ENCODE assay signal across 16 cellular contexts in the genomic region with DNA sequence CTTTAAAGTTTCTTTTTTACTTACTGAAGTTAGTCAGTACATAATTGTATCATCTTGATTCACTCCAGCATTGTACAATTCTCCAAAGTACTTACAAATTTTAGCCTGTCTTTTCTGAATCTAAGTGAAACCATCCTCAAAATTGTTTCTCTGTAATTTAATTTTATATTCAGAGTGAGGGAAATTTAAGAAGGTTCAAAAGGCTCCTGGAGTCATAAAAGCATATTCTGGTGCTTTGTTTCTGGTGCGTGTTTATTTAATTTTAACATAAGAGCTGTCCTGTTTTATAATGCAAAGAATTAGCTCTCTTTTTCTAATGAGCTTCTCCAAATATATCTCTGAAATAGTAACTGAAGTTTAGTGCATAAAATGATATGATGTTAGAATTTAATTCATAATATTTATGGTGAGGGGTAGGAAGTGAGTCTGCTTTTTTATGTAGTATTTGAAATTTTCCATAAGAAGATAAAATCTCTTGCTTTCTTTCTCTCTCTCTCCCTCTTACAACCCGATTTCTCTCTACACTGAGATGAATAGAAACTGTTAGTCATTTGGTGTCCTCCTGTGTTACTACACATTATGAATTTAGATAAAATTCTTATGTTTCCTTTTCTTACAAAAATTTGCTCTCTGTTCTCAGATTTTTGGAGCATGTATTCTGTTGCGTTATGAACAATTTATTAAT.
DNase-seq lines count a peak whose midpoint lies in the region; FAIRE-seq and TF ChIP-seq lines count a peak whose summit lies in the region.
"Had no signal": no experiment of that assay in that cellular context is flagged by ENCODE, and none has a peak within 500 bp of the region (broad histone marks: within the 10 kb centered on the region; RNA-seq: fewer than 3 reads in every experiment).

No MANE protein-coding gene starts in this region.

- no peaks in the 10 kb centered on the region for H3K27me3 ChIP-seq in Loucy (ENCODE audit: insufficient read depth, low read length, poor library complexity, severe bottlenecking)

- H3K27ac ChIP-seq in coronary artery: no peak overlapping the region

- peak overlapping the region; percentile 42 for H3K27ac Mint-ChIP-seq in activated T-helper 2 cell treated with anti-CD3 and anti-CD28 coated beads, Interferon-gamma antibody, Interleukin-2, Interleukin-4, amounts not matched to agents 10 μg/mL and 5 μg/mL and 100 μg/mL, durations not matched to agents 14 hours and 24 hours and 36 hours
- H3K27ac Mint-ChIP-seq: CD14-positive monocyte; CD8-positive, alpha-beta memory T cell had no signal

- peak; percentile 99 for FAIRE-seq in A204.1 (lab: Jason Lieb, UNC)
- peak; percentile 9 for FAIRE-seq in islet of Langerhans (lab: Jason Lieb, UNC)
- FAIRE-seq: GM19239, H1 had no signal

- intact Hi-C loops in activated T-helper 2 cell treated with anti-CD3 and anti-CD28 coated beads, Interferon-gamma antibody, Interleukin-2, Interleukin-4, amounts not matched to agents 10 μg/mL and 5 μg/mL and 100 μg/mL, durations not matched to agents 14 hours and 24 hours and 36 hours (cut with micrococcal nuclease): loop anchor here (10.0 kb wide), 1 partner anchor 127 kb away; no protein-coding TSS in a partner anchor

- TF ChIP-seq CTCF in Loucy (conservative IDR thresholded peaks at IDR 0.05; ENCODE audit: low read length): no peak
- no peak for TF ChIP-seq CTCF in coronary artery (IDR thresholded peaks at IDR 0.05)

- H3K27me3 Mint-ChIP-seq in activated T-helper 2 cell treated with anti-CD3 and anti-CD28 coated beads, Interferon-gamma antibody, Interleukin-2, Interleukin-4, amounts not matched to agents 10 μg/mL and 5 μg/mL and 100 μg/mL, durations not matched to agents 14 hours and 24 hours and 36 hours (ENCODE audit: low read depth): no peaks in the 10 kb centered on the region

- no peaks in the 10 kb centered on the region for H3K36me3 Mint-ChIP-seq in activated T-helper 2 cell treated with anti-CD3 and anti-CD28 coated beads, Interferon-gamma antibody, Interleukin-2, Interleukin-4, amounts not matched to agents 10 μg/mL and 5 μg/mL and 100 μg/mL, durations not matched to agents 14 hours and 24 hours and 36 hours (ENCODE audit: low read depth)
- H3K36me3 Mint-ChIP-seq: CD14-positive monocyte had no signal

- H3K79me2 ChIP-seq in Loucy (ENCODE audit: insufficient read depth, low read length): no peaks in the 10 kb centered on the region

- no peak overlapping the region for H3K9ac ChIP-seq in Loucy (ENCODE audit: low read depth, low read length, poor library complexity, severe bottlenecking)

- no peaks in the 10 kb centered on the region for H4K20me1 ChIP-seq in Loucy (ENCODE audit: insufficient read depth, low read length, poor library complexity, severe bottlenecking)

- no peaks in the 10 kb centered on the region for H3K9me3 Mint-ChIP-seq in activated T-helper 2 cell treated with anti-CD3 and anti-CD28 coated beads, Interferon-gamma antibody, Interleukin-2, Interleukin-4, amounts not matched to agents 10 μg/mL and 5 μg/mL and 100 μg/mL, durations not matched to agents 14 hours and 24 hours and 36 hours
- H3K9me3 Mint-ChIP-seq: CD14-positive monocyte; CD8-positive, alpha-beta memory T cell had no signal

- H3K9me3 ChIP-seq in Loucy (ENCODE audit: insufficient read depth, low read depth, low read length): no peaks in the 10 kb centered on the region
- H3K9me3 ChIP-seq: Caco-2, HAP-1 had no signal

- H3K4me1 Mint-ChIP-seq in activated T-helper 2 cell treated with anti-CD3 and anti-CD28 coated beads, Interferon-gamma antibody, Interleukin-2, Interleukin-4, amounts not matched to agents 10 μg/mL and 5 μg/mL and 100 μg/mL, durations not matched to agents 14 hours and 24 hours and 36 hours (ENCODE audit: low read depth): peaks cover 15% of the 10 kb centered on the region
- H3K4me1 Mint-ChIP-seq: CD14-positive monocyte; CD8-positive, alpha-beta memory T cell had no signal

- no peaks in the 10 kb centered on the region for H3F3A ChIP-seq in Loucy (ENCODE audit: low read depth)

- no peak for DNase-seq in activated T-helper 2 cell treated with anti-CD3 and anti-CD28 coated beads, Interferon-gamma antibody, Interleukin-2, Interleukin-4, amounts not matched to agents 10 μg/mL and 5 μg/mL and 100 μg/mL, durations not matched to agents 14 hours and 24 hours and 36 hours (ENCODE audit: low spot score)
- DNase-seq in stimulated activated CD4-positive, alpha-beta T cell treated with anti-CD3 and anti-CD28 coated beads, Interleukin-12 subunit alpha, Interleukin-12 subunit beta, amount 100 ng/mL, for 4 hours: no peak
- no peak for DNase-seq in NCI-H187 treated with DMSO at 0.1 percent for 48 hours (lab: John Stamatoyannopoulos, UW)
- DNase-seq in midbrain (lab: John Stamatoyannopoulos, UW): no peak
- no peak for DNase-seq in coronary artery (ENCODE audit: low spot score)
- DNase-seq: Caco-2; CD8-positive, alpha-beta memory T cell; DND-41; GDM1 had no signal

- H3K4me3 Mint-ChIP-seq in activated T-helper 2 cell treated with anti-CD3 and anti-CD28 coated beads, Interferon-gamma antibody, Interleukin-2, Interleukin-4, amounts not matched to agents 10 μg/mL and 5 μg/mL and 100 μg/mL, durations not matched to agents 14 hours and 24 hours and 36 hours (ENCODE audit: low read depth): no peak overlapping the region
- H3K4me3 Mint-ChIP-seq: CD14-positive monocyte; CD8-positive, alpha-beta memory T cell had no signal

- H3K4me3 ChIP-seq in Loucy (ENCODE audit: low read length, poor library complexity, severe bottlenecking): no peak overlapping the region
- no peak overlapping the region for H3K4me3 ChIP-seq in coronary artery
- H3K4me3 ChIP-seq: HAP-1 had no signal

- H3K9me2 ChIP-seq in Loucy (replicated peaks; ENCODE audit: low read depth, low read length): no peaks in the 10 kb centered on the region

- H2AFZ ChIP-seq in Loucy (ENCODE audit: low read length): no peak overlapping the region

- peak overlapping the region; percentile 31 for H3K4me2 ChIP-seq in Loucy (ENCODE audit: low read depth, low read length, poor library complexity, severe bottlenecking)

- H3K36me3 ChIP-seq in Loucy (ENCODE audit: insufficient read depth, low read length): no peaks in the 10 kb centered on the region
- H3K36me3 ChIP-seq: HAP-1 had no signal

- H3K4me1 ChIP-seq in Loucy (ENCODE audit: insufficient read depth, low read length, poor library complexity, severe bottlenecking): peaks cover 15% of the 10 kb centered on the region
- H3K4me1 ChIP-seq: Caco-2, HAP-1 had no signal
